In genomic region chr4:38383646-38384121, GRCh38 we compare ENCODE assay signal across 1 cellular context.
TF ChIP-seq lines count a peak whose summit lies in the region.

No MANE protein-coding gene starts in this region.

TF ChIP-seq in K562, 482 proteins besides CTCF, POLR2A, EP300 and RAD21 (continued from another document):
- TF ChIP-seq NFXL1 (CRISPR knock-in tag; IDR thresholded peaks at IDR 0.05) (no peak), SREBF1 (IDR thresholded peaks at IDR 0.05; ENCODE audit: borderline replicate concordance, low read depth, low read length) (no peak), TCF3 (CRISPR knock-in tag; IDR thresholded peaks at IDR 0.05) (peak; percentile 63), DMBX1 (CRISPR knock-in tag; IDR thresholded peaks at IDR 0.05; ENCODE audit: borderline replicate concordance) (peak; percentile 76; the same call in 1 of the 2 replicates), SMARCC2 (IDR thresholded peaks at IDR 0.05; ENCODE audit: low read depth) (0 out of 2 replicates have a peak, but pooled peaks have one; percentile 27), ATF7 (IDR thresholded peaks at IDR 0.05) (peak; percentile 9; the same call in 1 of the 2 replicates), MEF2D (tag; conservative IDR thresholded peaks at IDR 0.05; ENCODE audit: low read depth) (0 out of 2 replicates have a peak, but pooled peaks have one; percentile 23), FOXM1 (IDR thresholded peaks at IDR 0.05; ENCODE audit: low read depth) (0 out of 2 replicates have a peak, but pooled peaks have one; percentile 35), FOXM1 (CRISPR knock-in tag; IDR thresholded peaks at IDR 0.05; ENCODE audit: low read depth) (no peak), MAZ (CRISPR knock-in tag; conservative IDR thresholded peaks at IDR 0.05 in 1 of 2, IDR thresholded peaks at IDR 0.05 in 1 of 2) (no peak), ZBTB9 (CRISPR knock-in tag; IDR thresholded peaks at IDR 0.05) (0 out of 2 replicates have a peak, but pooled peaks have one; percentile 34), ARID3B (CRISPR knock-in tag; IDR thresholded peaks at IDR 0.05; ENCODE audit: borderline replicate concordance) (no peak), SMARCA4 (IDR thresholded peaks at IDR 0.05) (peak; percentile 50; the same call in 1 of the 2 replicates), CSDE1 (IDR thresholded peaks at IDR 0.05) (no peak), MTF1 (CRISPR knock-in tag; IDR thresholded peaks at IDR 0.05; ENCODE audit: borderline replicate concordance) (no peak), HMBOX1 (IDR thresholded peaks at IDR 0.05) (peak; percentile 27; the same call in 1 of the 2 replicates), VEZF1 (CRISPR knock-in tag; IDR thresholded peaks at IDR 0.05) (0 out of 2 replicates have a peak, but pooled peaks have one; percentile 12), RBM17 (IDR thresholded peaks at IDR 0.05; ENCODE audit: borderline replicate concordance, low read depth, low read length) (no peak), TEAD2 (tag; IDR thresholded peaks at IDR 0.05) (peak; percentile 55; the same call in 1 of the 2 replicates), BCL6 (CRISPR knock-in tag; IDR thresholded peaks at IDR 0.05) (no peak), SMAD4 (CRISPR knock-in tag; conservative IDR thresholded peaks at IDR 0.05) (peak; percentile 70; the same call in 1 of the 2 replicates), ETV1 (tag; conservative IDR thresholded peaks at IDR 0.05; ENCODE audit: low read depth) (0 out of 2 replicates have a peak, but pooled peaks have one; percentile 12), SMARCE1 (IDR thresholded peaks at IDR 0.05) (0 out of 2 replicates have a peak, but pooled peaks have one; percentile 53), YY1 (IDR thresholded peaks at IDR 0.05; ENCODE audit: borderline replicate concordance in 1 of 3, control insufficient read depth in 1 of 3, extremely low read depth in 1 of 3, insufficient read depth in 3 of 3, insufficient read length in 1 of 3, insufficient replicate concordance in 2 of 3, low read depth in 1 of 3, low read length in 2 of 3) (peak in 1 of 3 experiments; percentile 50)
